Comparison of ENCODE assay signal across 8 cellular contexts in genomic region chr19:1094978-1095701, GRCh38. TPM values are rescaled to one million over a fixed set of nuclear protein-coding genes. Genes with fewer than 3 reads are reported as not detected.
A peak's percentile ranks its signal among the peaks of the same experiment; 100 is the strongest.
DNase-seq lines count a peak whose midpoint lies in the region; ATAC-seq, FAIRE-seq and TF ChIP-seq lines count a peak whose summit lies in the region.

Gene POLR2E, minus strand, starts transcription at chr19:1095375. Its CDS starts 60 bp downstream, at chr19:1095315.

- peak within 1 kb of the TSS; percentile 64 for H3K27ac ChIP-seq in keratinocyte (ENCODE audit: control insufficient read depth, insufficient read depth, low read length)

- dilution Hi-C loops in keratinocyte (cut with MboI; ENCODE audit: extremely low pct_ligation_motif_present, low sequenced_read_pairs): no loop called here

- H3K9me1 ChIP-seq in keratinocyte (ENCODE audit: control insufficient read depth, extremely low read depth, insufficient read depth, low read length): no peaks in the 10 kb centered on the region

- DNase-seq in AG08396 (ENCODE audit: low spot score) (peak; percentile 99), NCI-H446 (lab: John Stamatoyannopoulos, UW) (peak; percentile 98 to 100), cerebellar nuclear complex (lab: John Stamatoyannopoulos, UW) (peak; percentile 94 to 96), keratinocyte (ENCODE audit: low read depth, low spot score) (peak; percentile 82)
- DNase-seq in activated CD4-positive, CD25-positive, alpha-beta regulatory T cell treated with anti-CD3 and anti-CD28 coated beads, Interleukin-2, amount 50 U/mL, for 72 hours: peak; percentile 99
- DNase-seq in stimulated activated CD4-positive, alpha-beta T cell treated with anti-CD3 and anti-CD28 coated beads, Interleukin-15, amount 100 ng/mL, for 1 hour (ENCODE audit: low read depth in 1 of 2, low spot score in 1 of 2): peak; percentile 99

- H3K4me3 ChIP-seq in keratinocyte (ENCODE audit: control insufficient read depth in 2 of 3, extremely low read depth in 1 of 3, insufficient read depth in 2 of 3, low read depth in 1 of 3, low read length in 3 of 3): peak within 1 kb of the TSS; percentile 66 to 93 (median 72)

- H3K9ac ChIP-seq in keratinocyte (ENCODE audit: control insufficient read depth, extremely low read depth, insufficient read depth, low read length): peak within 1 kb of the TSS; percentile 91

- H3K79me2 ChIP-seq in keratinocyte (ENCODE audit: control insufficient read depth, insufficient read depth, low read length): peaks cover 33% of the 10 kb centered on the region

- ATAC-seq in HG03280 (IDR thresholded peaks at IDR 0.05; ENCODE audit: unreplicated experiment): peak; percentile 92

- FAIRE-seq in keratinocyte (lab: Jason Lieb, UNC): peak; percentile 44

- peaks cover 8 to 11% of the 10 kb centered on the region in 2 experiments for H3K36me3 ChIP-seq in keratinocyte (ENCODE audit: control insufficient read depth in 2 of 2, extremely low read depth in 1 of 2, insufficient read depth in 2 of 2, low read length in 2 of 2)

- peak within 1 kb of the TSS; percentile 30 for H2AFZ ChIP-seq in keratinocyte (ENCODE audit: control insufficient read depth, low read length)

- no peaks in the 10 kb centered on the region for H3K27me3 ChIP-seq in keratinocyte (ENCODE audit: control insufficient read depth, extremely low read depth, insufficient read depth, low read length)

- peak within 1 kb of the TSS; percentile 78 for H3K4me2 ChIP-seq in keratinocyte (ENCODE audit: control insufficient read depth, extremely low read depth, insufficient read depth, low read depth, low read length)

- in situ Hi-C loops in GM18951 (cut with MboI; ENCODE audit: low sequenced_read_pairs, unreplicated experiment): no loop called here

- peaks cover 18% of the 10 kb centered on the region for H3K4me1 ChIP-seq in keratinocyte (ENCODE audit: control insufficient read depth, extremely low read depth, insufficient read depth, low read length)

- peaks cover 2% of the 10 kb centered on the region for H3K9me3 ChIP-seq in keratinocyte (ENCODE audit: control insufficient read depth, low read depth, low read length)

- no peak for TF ChIP-seq CTCF in keratinocyte (optimal IDR thresholded peaks at IDR 0.05 in 1 of 3, IDR thresholded peaks at IDR 0.05 in 1 of 3, conservative IDR thresholded peaks at IDR 0.05 in 1 of 3; ENCODE audit: extremely low read depth in 1 of 3, insufficient read depth in 2 of 3, low read length in 3 of 3)

- peak; percentile 80 for TF ChIP-seq POLR2A in GM18951 (IDR thresholded peaks at IDR 0.05; ENCODE audit: extremely low read depth, insufficient read depth, insufficient read length)

- H4K20me1 ChIP-seq in keratinocyte (ENCODE audit: control insufficient read depth, extremely low read depth, insufficient read depth, low read length): no peaks in the 10 kb centered on the region

RNA-seq across cellular contexts. Expression of gene POLR2E, which starts in this region (rescaled TPM):
- polyA plus RNA-seq in keratinocyte: 178 to 229 TPM (median 200 TPM) in 3 replicates
- 36.7 TPM for polyA plus RNA-seq in keratinocyte (2011; ENCODE audit: low read depth)
- polyA plus RNA-seq in keratinocyte (2011; cell fraction: cytosol; rRNA removed): 91.1 and 188 TPM in 2 replicates
- polyA plus RNA-seq in keratinocyte (2011; cell fraction: nucleus; rRNA removed): 67.8 and 76.3 TPM in 2 replicates
- polyA plus RNA-seq in keratinocyte (2012; ENCODE audit: low replicate concordance): 121 and 290 TPM in 2 replicates
- polyA minus RNA-seq in keratinocyte: 137 to 213 TPM (median 150 TPM) in 3 replicates
- polyA minus RNA-seq in keratinocyte (2011; cell fraction: cytosol; rRNA and poly(A)+ RNA removed): 236 TPM
- polyA minus RNA-seq in keratinocyte (2011; cell fraction: nucleus; rRNA and poly(A)+ RNA removed): 34.9 and 42.6 TPM in 2 replicates

Comparison
In these comparisons a context has a peak if more than half of its experiments do, and no peak if none do; other contexts are left out.
1. Peak in every context shown above with its lines: DNase-seq, ATAC-seq, H3K4me3 ChIP-seq and H3K27ac ChIP-seq.